ENCODE assay signal across 17 cellular contexts in the genomic region with DNA sequence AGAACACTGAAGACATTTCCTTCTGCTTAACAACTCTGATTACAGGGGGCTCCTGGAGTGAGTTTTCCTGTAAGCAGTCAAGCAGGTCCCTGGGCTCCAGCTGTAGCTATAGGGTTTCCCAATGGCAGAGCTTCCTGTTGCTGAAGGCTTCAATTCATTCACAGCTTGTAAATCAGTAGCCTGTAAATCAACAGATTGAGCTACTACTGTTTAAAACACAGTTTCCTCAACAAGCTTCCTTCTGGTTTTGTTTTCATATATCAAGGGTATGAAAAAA.
"Had no signal": no experiment of that assay in that cellular context is flagged by ENCODE, and none has a peak within 500 bp of the region (broad histone marks: within the 10 kb centered on the region; RNA-seq: fewer than 3 reads in every experiment).

No MANE protein-coding gene starts in this region.

- DNase-seq: activated CD4-positive, alpha-beta T cell treated with anti-CD3 and anti-CD28 coated beads for 48 hours; activated CD8-positive, alpha-beta memory T cell treated with anti-CD3 and anti-CD28 coated beads, Interleukin-2, amount 50 U/mL, for 48 hours; activated CD8-positive, alpha-beta T cell treated with anti-CD3 and anti-CD28 coated beads, Interleukin-2, amount 10 ng/mL, durations not matched to agents 7 days and 5 days; activated naive CD4-positive, alpha-beta T cell; aorta; dorsolateral prefrontal cortex; mammary epithelial cell; pancreas; stomach; T1000; WERI-Rb-1 had no signal

- H3K4me1 ChIP-seq: breast epithelium, stomach had no signal

- H3K36me3 ChIP-seq: breast epithelium, pancreas, stomach, thoracic aorta, WERI-Rb-1 had no signal

- H3K4me3 ChIP-seq: breast epithelium, dorsolateral prefrontal cortex, pancreas, stomach, thoracic aorta had no signal

- FAIRE-seq: endometrium, pancreas had no signal

- H3K27ac ChIP-seq: breast epithelium, dorsolateral prefrontal cortex, pancreas, stomach, thoracic aorta, WERI-Rb-1 had no signal

- ATAC-seq: activated CD8-positive, alpha-beta T cell treated with anti-CD3 and anti-CD28 coated beads, Interleukin-2, amount 10 ng/mL, durations not matched to agents 7 days and 5 days; esophagus mucosa; left lobe of liver; natural killer cell treated with Interleukin-12 subunit alpha and Interleukin-12 subunit beta and Interleukin-15 and Interleukin-18, amount 100 ng/mL, for 72 hours; pancreas had no signal

- H3K9me3 ChIP-seq: breast epithelium, pancreas, stomach, thoracic aorta had no signal

- H3K27me3 ChIP-seq: breast epithelium, dorsolateral prefrontal cortex, pancreas, stomach had no signal
